Comparison of ENCODE assay signal across 8 cellular contexts in genomic region chr5:15263406-15263805, GRCh38.
"Had no signal": no experiment of that assay in that cellular context is flagged by ENCODE, and none has a peak within 500 bp of the region (broad histone marks: within the 10 kb centered on the region; RNA-seq: fewer than 3 reads in every experiment).

No MANE protein-coding gene starts in this region.

- H3K9ac ChIP-seq: KMS-11 had no signal

- H3K4me1 Mint-ChIP-seq: IgD-negative memory B cell had no signal

- H3K27me3 Mint-ChIP-seq: IgD-negative memory B cell had no signal

- H3K27ac ChIP-seq: HL-60, KMS-11 had no signal

- H3K4me3 Mint-ChIP-seq: H9, IgD-negative memory B cell had no signal

- H3K36me3 Mint-ChIP-seq: IgD-negative memory B cell had no signal

- DNase-seq: GOT3, H9, HCEC 1CT, KBM-7 had no signal

- H3K27ac Mint-ChIP-seq: H9, IgD-negative memory B cell had no signal

- FAIRE-seq: H54 had no signal

- H3K9me3 Mint-ChIP-seq: H9 had no signal

- H3K4me2 ChIP-seq: KMS-11 had no signal
